ENCODE assay signal across 11 cellular contexts in the genomic region with DNA sequence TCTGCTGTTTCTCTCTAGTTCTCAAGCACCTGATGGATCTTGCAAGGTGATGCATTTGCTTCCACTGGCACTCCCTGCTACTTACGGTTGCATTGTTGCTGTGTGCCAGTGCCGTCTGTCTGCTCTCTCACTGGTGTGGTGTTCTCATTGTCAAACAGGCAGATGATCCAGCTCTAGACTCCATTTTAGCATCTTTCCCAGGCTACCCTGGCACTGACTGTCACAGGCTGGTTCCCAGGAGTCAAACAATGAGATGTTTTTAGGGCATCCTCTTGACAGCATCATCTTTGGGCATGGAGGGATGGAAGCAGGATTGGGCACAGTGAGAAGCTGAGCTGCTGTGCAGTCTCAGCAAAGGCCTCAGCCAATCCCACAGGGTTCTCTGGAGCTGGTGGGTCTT. TPM values are rescaled to one million over a fixed set of nuclear protein-coding genes. Genes with fewer than 3 reads are reported as not detected.
"Had no signal": no experiment of that assay in that cellular context is flagged by ENCODE, and none has a peak within 500 bp of the region (broad histone marks: within the 10 kb centered on the region; RNA-seq: fewer than 3 reads in every experiment).

No MANE protein-coding gene starts in this region.

- H3K27me3 Mint-ChIP-seq: activated CD4-positive, alpha-beta memory T cell treated with anti-CD3 and anti-CD28 coated beads for 36 hours had no signal

- H3K4me1 Mint-ChIP-seq: nephron progenitor cell had no signal

- ATAC-seq: left cardiac atrium had no signal

- H3K27ac ChIP-seq: ovary, tibial nerve had no signal

- H3K9me3 Mint-ChIP-seq: activated CD4-positive, alpha-beta memory T cell treated with anti-CD3 and anti-CD28 coated beads for 36 hours; nephron progenitor cell had no signal

- H3K27me3 ChIP-seq: ovary, tibial nerve had no signal

- H3K4me3 Mint-ChIP-seq: activated CD4-positive, alpha-beta memory T cell treated with anti-CD3 and anti-CD28 coated beads for 36 hours; nephron progenitor cell had no signal

- DNase-seq: activated CD4-positive, alpha-beta memory T cell treated with anti-CD3 and anti-CD28 coated beads for 36 hours; activated CD8-positive, alpha-beta memory T cell treated with anti-CD3 and anti-CD28 coated beads, Interleukin-2, amount 50 U/mL, for 48 hours; central memory CD4-positive, alpha-beta T cell; erythroblast; left cardiac atrium; mammary epithelial cell; nephron progenitor cell; ovary; stimulated activated CD4-positive, alpha-beta T cell treated with anti-CD3 and anti-CD28 coated beads, Interleukin-4, amount 100 ng/mL, for 4 hours; T-helper 9 cell had no signal

- H3K4me3 ChIP-seq: ovary, tibial nerve had no signal

- H3K27ac Mint-ChIP-seq: activated CD4-positive, alpha-beta memory T cell treated with anti-CD3 and anti-CD28 coated beads for 36 hours had no signal

- H3K9me3 ChIP-seq: ovary, tibial nerve had no signal

- H3K36me3 ChIP-seq: ovary had no signal

RNA-seq across cellular contexts. Expression of a gene that starts 30.9 kb away (rescaled TPM):
- total RNA-seq: activated CD4-positive, alpha-beta memory T cell treated with anti-CD3 and anti-CD28 coated beads for 36 hours; mammary epithelial cell; tibial nerve had no signal
